Comparison of ENCODE assay signal across 22 cellular contexts in the genomic region with DNA sequence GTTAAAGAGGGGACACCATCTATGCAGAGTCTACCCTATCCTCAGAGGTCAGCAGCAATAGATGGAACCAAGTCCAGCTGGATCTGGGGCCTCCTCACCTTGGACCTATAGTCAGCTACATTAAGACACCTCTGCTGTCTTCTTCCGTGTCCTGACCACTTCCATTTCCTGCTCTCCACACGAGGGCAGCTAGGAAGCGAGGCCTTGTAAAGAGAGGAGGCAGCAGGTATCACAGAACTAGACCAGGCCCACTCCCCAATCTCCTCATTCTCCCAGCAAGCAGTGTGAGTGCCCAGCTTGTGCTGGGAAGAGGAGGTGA. TPM values are rescaled to one million over a fixed set of nuclear protein-coding genes. Genes with fewer than 3 reads are reported as not detected.
A peak's percentile ranks its signal among the peaks of the same experiment; 100 is the strongest.
DNase-seq lines count a peak whose midpoint lies in the region; ATAC-seq and TF ChIP-seq lines count a peak whose summit lies in the region.
"Had no signal": no experiment of that assay in that cellular context is flagged by ENCODE, and none has a peak within 500 bp of the region (broad histone marks: within the 10 kb centered on the region; RNA-seq: fewer than 3 reads in every experiment).

No MANE protein-coding gene starts in this region.

- peaks cover 1% of the 10 kb centered on the region for H3K27me3 Mint-ChIP-seq in T-helper 1 cell treated with Interleukin-12 subunit alpha and Interleukin-12 subunit beta and Interleukin-4 antibody, amounts not matched to agents 30 μg/mL and 1 μg/mL, for 36 hours (ENCODE audit: low read depth)
- H3K27me3 Mint-ChIP-seq in type B pancreatic cell = no peaks in the 10 kb centered on the region

- H3K4me3 ChIP-seq in esophagus squamous epithelium (no peak overlapping the region), coronary artery (no peak overlapping the region)
- H3K4me3 ChIP-seq: BLaER1 treated with 17β-estradiol and CSF1 and Interleukin-3, amounts not matched to agents 10 nM and 100 nM; GM12878; SJSA1 had no signal

- no peaks in the 10 kb centered on the region for H3K36me3 Mint-ChIP-seq in activated naive CD4-positive, alpha-beta T cell treated with anti-CD3 and anti-CD28 coated beads, Interleukin-2, amount 50 U/mL, for 72 hours
- H3K36me3 Mint-ChIP-seq in T-helper 1 cell treated with Interleukin-12 subunit alpha and Interleukin-12 subunit beta and Interleukin-4 antibody, amounts not matched to agents 30 μg/mL and 1 μg/mL, for 36 hours (ENCODE audit: low read depth) = peaks cover 6% of the 10 kb centered on the region
- H3K36me3 Mint-ChIP-seq in type B pancreatic cell = no peaks in the 10 kb centered on the region
- H3K36me3 Mint-ChIP-seq: brain had no signal

- H3K27me3 ChIP-seq in esophagus squamous epithelium = no peaks in the 10 kb centered on the region
- H3K27me3 ChIP-seq: BLaER1 treated with 17β-estradiol and CSF1 and Interleukin-3, amounts not matched to agents 10 nM and 100 nM; SJSA1 had no signal

- peak overlapping the region; percentile 15 to 30 for H3K27ac Mint-ChIP-seq in activated naive CD4-positive, alpha-beta T cell treated with anti-CD3 and anti-CD28 coated beads, Interleukin-2, amount 50 U/mL, for 72 hours
- H3K27ac Mint-ChIP-seq in T-helper 1 cell treated with Interleukin-12 subunit alpha and Interleukin-12 subunit beta and Interleukin-4 antibody, amounts not matched to agents 30 μg/mL and 1 μg/mL, for 36 hours = peak overlapping the region; percentile 31
- H3K27ac Mint-ChIP-seq in type B pancreatic cell = peak overlapping the region; percentile 34
- H3K27ac Mint-ChIP-seq: activated B cell treated with CpG ODN at 0.5 μM for 24 hours; activated T-helper 1 cell treated with anti-CD3 and anti-CD28 coated beads, Interleukin-12 subunit alpha, Interleukin-12 subunit beta, Interleukin-2, Interleukin-4 antibody, amounts not matched to agents 30 ng/mL and 10 ng/mL and 1 ng/mL, durations not matched to agents 14 hours and 24 hours and 36 hours; brain; IgD-negative memory B cell had no signal

- no peaks in the 10 kb centered on the region for H3K36me3 ChIP-seq in esophagus squamous epithelium
- H3K36me3 ChIP-seq: BLaER1 treated with 17β-estradiol and CSF1 and Interleukin-3, amounts not matched to agents 10 nM and 100 nM; SJSA1 had no signal

- WGBS in esophagus squamous epithelium, 2 donors = 71% methylated on average over 3 of the region's 3 CpGs; no CpG with 5 or more reads in 1 of the 2 donors

- H3K9me3 ChIP-seq in esophagus squamous epithelium = no peaks in the 10 kb centered on the region
- H3K9me3 ChIP-seq: SJSA1 had no signal

- no peak overlapping the region for H3K4me3 Mint-ChIP-seq in T-helper 1 cell treated with Interleukin-12 subunit alpha and Interleukin-12 subunit beta and Interleukin-4 antibody, amounts not matched to agents 30 μg/mL and 1 μg/mL, for 36 hours
- no peak overlapping the region for H3K4me3 Mint-ChIP-seq in type B pancreatic cell
- H3K4me3 Mint-ChIP-seq: activated B cell treated with CpG ODN at 0.5 μM for 24 hours; activated T-helper 1 cell treated with anti-CD3 and anti-CD28 coated beads, Interleukin-12 subunit alpha, Interleukin-12 subunit beta, Interleukin-2, Interleukin-4 antibody, amounts not matched to agents 30 ng/mL and 10 ng/mL and 1 ng/mL, durations not matched to agents 14 hours and 24 hours and 36 hours; brain; IgD-negative memory B cell had no signal

- H3K9me3 Mint-ChIP-seq in activated naive CD4-positive, alpha-beta T cell treated with anti-CD3 and anti-CD28 coated beads, Interleukin-2, amount 50 U/mL, for 72 hours = no peaks in the 10 kb centered on the region
- no peaks in the 10 kb centered on the region for H3K9me3 Mint-ChIP-seq in T-helper 1 cell treated with Interleukin-12 subunit alpha and Interleukin-12 subunit beta and Interleukin-4 antibody, amounts not matched to agents 30 μg/mL and 1 μg/mL, for 36 hours
- H3K9me3 Mint-ChIP-seq in type B pancreatic cell = no peaks in the 10 kb centered on the region
- H3K9me3 Mint-ChIP-seq: activated B cell treated with CpG ODN at 0.5 μM for 24 hours; activated T-helper 1 cell treated with anti-CD3 and anti-CD28 coated beads, Interleukin-12 subunit alpha, Interleukin-12 subunit beta, Interleukin-2, Interleukin-4 antibody, amounts not matched to agents 30 ng/mL and 10 ng/mL and 1 ng/mL, durations not matched to agents 14 hours and 24 hours and 36 hours; brain; IgD-negative memory B cell had no signal

- ATAC-seq in activated naive CD4-positive, alpha-beta T cell treated with anti-CD3 and anti-CD28 coated beads, Interleukin-2, amount 50 U/mL, for 72 hours = no peak
- no peak for ATAC-seq in omental fat pad (ENCODE audit: low FRiP score)
- ATAC-seq: GM12878, left lobe of liver had no signal

- peaks cover 17 to 39% (median 17%) of the 10 kb centered on the region in 3 donors for H3K4me1 ChIP-seq in esophagus squamous epithelium

- intact Hi-C loops in esophagus squamous epithelium (cut with DNase I) = no loop called here

- TF ChIP-seq CTCF in esophagus squamous epithelium (IDR thresholded peaks at IDR 0.05) (no peak), type B pancreatic cell (conservative IDR thresholded peaks at IDR 0.05) (no peak), coronary artery (IDR thresholded peaks at IDR 0.05) (no peak), omental fat pad (IDR thresholded peaks at IDR 0.05) (no peak)

- TF ChIP-seq POLR2A in esophagus squamous epithelium (IDR thresholded peaks at IDR 0.05) = no peak

- H3K27ac ChIP-seq in esophagus squamous epithelium (peak overlapping the region in 3 of 4 donors; percentile 13 to 80 (median 63)), coronary artery (no peak overlapping the region)
- H3K27ac ChIP-seq: HL-60, SJSA1 had no signal

- DNase-seq in activated naive CD4-positive, alpha-beta T cell treated with anti-CD3 and anti-CD28 coated beads, Interleukin-2, amount 50 U/mL, for 72 hours (ENCODE audit: low spot score in 2 of 2) = no peak
- no peak for DNase-seq in activated naive CD4-positive, alpha-beta T cell treated with anti-CD3 and anti-CD28 coated beads, Interleukin-2, amount 50 U/mL, for 16 hours
- DNase-seq in esophagus squamous epithelium (lab: John Stamatoyannopoulos, UW) (no peak), type B pancreatic cell (ENCODE audit: extremely low spot score, unreplicated experiment) (no peak), coronary artery (ENCODE audit: low spot score) (no peak), omental fat pad (ENCODE audit: low spot score) (no peak)
- no peak for DNase-seq in NK-92 treated with Interleukin-12 subunit alpha and Interleukin-12 subunit beta, amount 100 ng/mL, for 24 hours (lab: John Stamatoyannopoulos, UW)
- DNase-seq: activated B cell treated with CpG ODN at 0.5 μM for 24 hours; activated CD8-positive, alpha-beta memory T cell treated with anti-CD3 and anti-CD28 coated beads for 24 hours; DMS153; NCI-H187 treated with DMSO at 0.1 percent for 48 hours; stimulated activated CD4-positive, alpha-beta T cell treated with anti-CD3 and anti-CD28 coated beads, Interleukin-4, amount 100 ng/mL, for 1 hour had no signal

- H3K4me1 Mint-ChIP-seq in T-helper 1 cell treated with Interleukin-12 subunit alpha and Interleukin-12 subunit beta and Interleukin-4 antibody, amounts not matched to agents 30 μg/mL and 1 μg/mL, for 36 hours (ENCODE audit: low read depth) = peaks cover 21% of the 10 kb centered on the region
- H3K4me1 Mint-ChIP-seq in type B pancreatic cell (ENCODE audit: unreplicated experiment) = peaks cover 28% of the 10 kb centered on the region

RNA-seq across cellular contexts. Expression of gene ST6GALNAC1, which starts 14.8 kb away (rescaled TPM):
- total RNA-seq in activated naive CD4-positive, alpha-beta T cell treated with anti-CD3 and anti-CD28 coated beads, Interleukin-2, amount 50 U/mL, for 72 hours = 1 to 10 TPM; 1.0 to 3.0 TPM
- 10 to 100 TPM; 10.6 to 63.3 (median 32.7) TPM for total RNA-seq in esophagus squamous epithelium
- total RNA-seq in type B pancreatic cell (ENCODE audit: low replicate concordance) = 10.3 and 17.3 TPM in 2 replicates
- 1 to 10 TPM in 3 of 4 donors, under 1 TPM in 1; 0.46 to 4.6 (median 1.9) TPM for total RNA-seq in omental fat pad
- total RNA-seq: A673, activated B cell treated with CpG ODN at 0.5 μM for 24 hours, SJSA1 had no signal

RNA-seq across cellular contexts. Expression of gene MXRA7, which starts 52.4 kb away (rescaled TPM):
- total RNA-seq in activated naive CD4-positive, alpha-beta T cell treated with anti-CD3 and anti-CD28 coated beads, Interleukin-2, amount 50 U/mL, for 72 hours = 1 to 10 TPM; 4.8 to 9.1 TPM
- total RNA-seq in esophagus squamous epithelium (100 to 1,000 TPM in 1 of 4 donors, 10 to 100 TPM in 3; 11.0 to 116 (median 39.2) TPM), type B pancreatic cell (ENCODE audit: low replicate concordance) (43.4 and 75.0 TPM in 2 replicates), omental fat pad (100 to 1,000 TPM; 150 to 231 (median 194) TPM)

Comparison
In these comparisons a context has a peak if more than half of its experiments do, and no peak if none do; other contexts are left out.
1. H3K27ac ChIP-seq: peak in esophagus squamous epithelium (3 of 4); none in coronary artery (0 of 2).
2. Peak in every context shown above with its lines, with median percentiles within 50 percentile points of each other: H3K27ac Mint-ChIP-seq.